Comparison of ENCODE assay signal across 20 cellular contexts in genomic region chr2:163039266-163039665, GRCh38.
"Had no signal": no experiment of that assay in that cellular context is flagged by ENCODE, and none has a peak within 500 bp of the region (broad histone marks: within the 10 kb centered on the region; RNA-seq: fewer than 3 reads in every experiment).

No MANE protein-coding gene starts in this region.

- ATAC-seq: effector memory CD8-positive, alpha-beta T cell; esophagus mucosa; gastrocnemius medialis; heart right ventricle; left cardiac atrium; left lung; left ventricle myocardium superior; lower lobe of right lung; mucosa of descending colon had no signal

- DNase-seq: colonic mucosa; cortex of kidney; effector CD8-positive, alpha-beta T cell; effector memory CD8-positive, alpha-beta T cell; endodermal cell; erythroblast; esophagus squamous epithelium; foreskin fibroblast; foreskin melanocyte; gastrocnemius medialis; glutamatergic neuron; heart right ventricle; left cardiac atrium; left lung; left ventricle myocardium superior; lower lobe of right lung; mesenchymal stem cell; mucosa of descending colon; naive B cell had no signal
